Comparison of ENCODE assay signal across 12 cellular contexts in genomic region chr4:8773124-8773931, GRCh38.
"Had no signal": no experiment of that assay in that cellular context is flagged by ENCODE, and none has a peak within 500 bp of the region (broad histone marks: within the 10 kb centered on the region; RNA-seq: fewer than 3 reads in every experiment).

No MANE protein-coding gene starts in this region.

- H3K27ac ChIP-seq: cardiac muscle cell, colonic mucosa, heart right ventricle, thoracic aorta, WERI-Rb-1 had no signal

- H3K27me3 ChIP-seq: cardiac muscle cell, colonic mucosa had no signal

- ATAC-seq: naive thymus-derived CD4-positive, alpha-beta T cell; stimulated activated naive CD8-positive, alpha-beta T cell treated with anti-CD3 and anti-CD28 coated beads, Interleukin-15, amount 100 ng/mL, for 72 hours had no signal

- H3K9me3 ChIP-seq: colonic mucosa, heart right ventricle, SK-N-SH, thoracic aorta had no signal

- H3K36me3 ChIP-seq: cardiac muscle cell, colonic mucosa, heart right ventricle, thoracic aorta, WERI-Rb-1 had no signal

- DNase-seq: activated CD4-positive, alpha-beta T cell treated with anti-CD3 and anti-CD28 coated beads for 4 hours; colonic mucosa; heart right ventricle; naive thymus-derived CD4-positive, alpha-beta T cell; nucleus accumbens; SK-N-SH; stimulated activated CD4-positive, alpha-beta T cell treated with anti-CD3 and anti-CD28 coated beads, Interleukin-4, amount 100 ng/mL, for 4 hours; stimulated activated naive CD8-positive, alpha-beta T cell treated with anti-CD3 and anti-CD28 coated beads, Interleukin-15, amount 100 ng/mL, for 72 hours; WERI-Rb-1 had no signal

- H3K4me1 ChIP-seq: colonic mucosa, heart right ventricle had no signal

- H3K4me3 ChIP-seq: cardiac muscle cell, colonic mucosa, heart right ventricle, lung, thoracic aorta had no signal
